In genomic region chr19:41351339-41352245, GRCh38 we compare ENCODE assay signal across 8 cellular contexts. TPM values are rescaled to one million over a fixed set of nuclear protein-coding genes. Genes with fewer than 3 reads are reported as not detected.
DNase-seq lines count a peak whose midpoint lies in the region; ATAC-seq, FAIRE-seq and TF ChIP-seq lines count a peak whose summit lies in the region.

No MANE protein-coding gene starts in this region.

- peak; percentile 36 for ATAC-seq in HG02642 (IDR thresholded peaks at IDR 0.05; ENCODE audit: poor library complexity, unreplicated experiment)

- no peaks in the 10 kb centered on the region for H3K9me3 Mint-ChIP-seq in activated T-helper 2 cell treated with anti-CD3 and anti-CD28 coated beads, Interferon-gamma antibody, Interleukin-2, Interleukin-4, amounts not matched to agents 10 μg/mL and 5 μg/mL and 100 μg/mL, durations not matched to agents 14 hours and 24 hours and 36 hours

- TF ChIP-seq CTCF in Peyer's patch (IDR thresholded peaks at IDR 0.05) (no peak), osteoblast (IDR thresholded peaks at IDR 0.05; ENCODE audit: extremely low read depth, low read depth, low read length) (no peak)

- peaks cover 0 to 22% (median 8%) of the 10 kb centered on the region in 4 donors for H3K4me1 ChIP-seq in Peyer's patch
- H3K4me1 ChIP-seq in osteoblast (ENCODE audit: insufficient read depth, low read length), result peaks cover 11% of the 10 kb centered on the region
- peaks cover 14% of the 10 kb centered on the region for H3K4me1 ChIP-seq in thymus (ENCODE audit: control insufficient read depth, insufficient read depth, low read length)

- H3K79me2 ChIP-seq in osteoblast (ENCODE audit: insufficient read depth, low read length), result peaks cover 57% of the 10 kb centered on the region

- H3K9me3 ChIP-seq in Peyer's patch (no peaks in the 10 kb centered on the region), osteoblast (ENCODE audit: low read depth, low read length) (no peaks in the 10 kb centered on the region), thymus (ENCODE audit: control insufficient read depth) (no peaks in the 10 kb centered on the region)

- H3K4me3 ChIP-seq in Peyer's patch, result peak overlapping the region; percentile 84 to 91 (median 88)
- peak overlapping the region; percentile 93 for H3K4me3 ChIP-seq in osteoblast (ENCODE audit: insufficient read depth, low read length)
- H3K4me3 ChIP-seq in thymus (ENCODE audit: low read length), result peak overlapping the region; percentile 90

- H3K36me3 ChIP-seq in Peyer's patch, result peaks cover 0 to 14% (median 0%) of the 10 kb centered on the region in 3 donors
- H3K36me3 ChIP-seq in osteoblast (ENCODE audit: insufficient read depth, low read length), result peaks cover 12% of the 10 kb centered on the region
- H3K36me3 ChIP-seq in thymus (ENCODE audit: control insufficient read depth, insufficient read depth), result peaks cover 17% of the 10 kb centered on the region

- H3K27me3 Mint-ChIP-seq in activated T-helper 2 cell treated with anti-CD3 and anti-CD28 coated beads, Interferon-gamma antibody, Interleukin-2, Interleukin-4, amounts not matched to agents 10 μg/mL and 5 μg/mL and 100 μg/mL, durations not matched to agents 14 hours and 24 hours and 36 hours (ENCODE audit: low read depth), result no peaks in the 10 kb centered on the region

- peaks cover 59% of the 10 kb centered on the region for H3K36me3 Mint-ChIP-seq in activated T-helper 2 cell treated with anti-CD3 and anti-CD28 coated beads, Interferon-gamma antibody, Interleukin-2, Interleukin-4, amounts not matched to agents 10 μg/mL and 5 μg/mL and 100 μg/mL, durations not matched to agents 14 hours and 24 hours and 36 hours (ENCODE audit: low read depth)

- H2AFZ ChIP-seq in osteoblast (ENCODE audit: low read length), result peak overlapping the region; percentile 28

- peak overlapping the region; percentile 84 for H3K4me2 ChIP-seq in osteoblast (ENCODE audit: insufficient read depth, low read length)

- intact Hi-C loops in activated T-helper 2 cell treated with anti-CD3 and anti-CD28 coated beads, Interferon-gamma antibody, Interleukin-2, Interleukin-4, amounts not matched to agents 10 μg/mL and 5 μg/mL and 100 μg/mL, durations not matched to agents 14 hours and 24 hours and 36 hours (cut with micrococcal nuclease), result loop anchor here (1.0 to 2.0 kb wide), 3 partner anchors 23 to 88 kb away; partner anchors contain the start of gene CCDC97

- peak overlapping the region; percentile 97 for H3K27ac Mint-ChIP-seq in activated T-helper 2 cell treated with anti-CD3 and anti-CD28 coated beads, Interferon-gamma antibody, Interleukin-2, Interleukin-4, amounts not matched to agents 10 μg/mL and 5 μg/mL and 100 μg/mL, durations not matched to agents 14 hours and 24 hours and 36 hours

- DNase-seq in GM12892 (ENCODE audit: insufficient read length), result peak; percentile 90
- DNase-seq in Peyer's patch, result peak; percentile 67 to 94 (median 93)
- peak; percentile 75 for DNase-seq in activated T-helper 2 cell treated with anti-CD3 and anti-CD28 coated beads, Interferon-gamma antibody, Interleukin-2, Interleukin-4, amounts not matched to agents 10 μg/mL and 5 μg/mL and 100 μg/mL, durations not matched to agents 14 hours and 24 hours and 36 hours (ENCODE audit: low spot score)
- peak; percentile 60 to 73 for DNase-seq in frontal cortex (ENCODE audit: low spot score in 2 of 2)
- DNase-seq in osteoblast (ENCODE audit: insufficient read length, low spot score, missing footprints), result peak; percentile 97
- no peak for DNase-seq in middle frontal gyrus (ENCODE audit: extremely low spot score, low spot score)

- H3K4me1 Mint-ChIP-seq in activated T-helper 2 cell treated with anti-CD3 and anti-CD28 coated beads, Interferon-gamma antibody, Interleukin-2, Interleukin-4, amounts not matched to agents 10 μg/mL and 5 μg/mL and 100 μg/mL, durations not matched to agents 14 hours and 24 hours and 36 hours (ENCODE audit: low read depth), result peaks cover 38% of the 10 kb centered on the region

- H3K4me3 Mint-ChIP-seq in activated T-helper 2 cell treated with anti-CD3 and anti-CD28 coated beads, Interferon-gamma antibody, Interleukin-2, Interleukin-4, amounts not matched to agents 10 μg/mL and 5 μg/mL and 100 μg/mL, durations not matched to agents 14 hours and 24 hours and 36 hours (ENCODE audit: low read depth), result peak overlapping the region; percentile 100

- WGBS in thymus, result under 1% methylated on average over 58 of the region's 58 CpGs

- peaks cover 35% of the 10 kb centered on the region for H4K20me1 ChIP-seq in osteoblast (ENCODE audit: insufficient read depth, low read length)

- FAIRE-seq in GM12892 (lab: Jason Lieb, UNC) (peak; percentile 94), frontal cortex (lab: Jason Lieb, UNC) (no peak)

- H3K27ac ChIP-seq in Peyer's patch, result peak overlapping the region; percentile 84 to 99 (median 92)
- peak overlapping the region; percentile 29 for H3K27ac ChIP-seq in osteoblast (ENCODE audit: low read depth, low read length)
- peak overlapping the region; percentile 56 for H3K27ac ChIP-seq in thymus (ENCODE audit: low read depth)

- TF ChIP-seq POLR2A in GM12892 (IDR thresholded peaks at IDR 0.05; ENCODE audit: low read depth, low read length) (peak; percentile 82), Peyer's patch (IDR thresholded peaks at IDR 0.05) (no peak)

- peaks cover 0 to 4% of the 10 kb centered on the region in 2 donors for H3K27me3 ChIP-seq in Peyer's patch
- H3K27me3 ChIP-seq in osteoblast (ENCODE audit: insufficient read depth, low read length), result no peaks in the 10 kb centered on the region
- no peaks in the 10 kb centered on the region for H3K27me3 ChIP-seq in thymus (ENCODE audit: control insufficient read depth, insufficient read depth)

RNA-seq across cellular contexts. Expression of gene TGFB1, which starts 2.1 kb away (rescaled TPM):
- polyA plus RNA-seq in GM12892 (2012; ENCODE audit: missing spikeins), result 23.4 TPM
- total RNA-seq in Peyer's patch, result 10 to 100 TPM in 3 of 4 donors, 1 to 10 TPM in 1; 6.8 to 80.9 (median 22.9) TPM
- 125 and 126 TPM in 2 replicates for total RNA-seq in activated T-helper 2 cell treated with anti-CD3 and anti-CD28 coated beads, Interferon-gamma antibody, Interleukin-2, Interleukin-4, amounts not matched to agents 10 μg/mL and 5 μg/mL and 100 μg/mL, durations not matched to agents 14 hours and 24 hours and 36 hours
- 0.41 TPM for total RNA-seq in frontal cortex
- total RNA-seq in osteoblast, result 17.4 and 21.2 TPM in 2 replicates
- 24.8 TPM for polyA plus RNA-seq in thymus

RNA-seq across cellular contexts. Expression of gene B9D2, which starts 12.4 kb away (rescaled TPM):
- polyA plus RNA-seq in GM12892 (2012; ENCODE audit: missing spikeins), result 3.5 TPM
- total RNA-seq in Peyer's patch (1 to 10 TPM in 3 of 4 donors, not detected in 1; 3.6 to 6.8 (median 3.8) TPM), frontal cortex (5.3 TPM), osteoblast (5.6 and 6.5 TPM in 2 replicates)
- total RNA-seq in activated T-helper 2 cell treated with anti-CD3 and anti-CD28 coated beads, Interferon-gamma antibody, Interleukin-2, Interleukin-4, amounts not matched to agents 10 μg/mL and 5 μg/mL and 100 μg/mL, durations not matched to agents 14 hours and 24 hours and 36 hours, result 6.2 TPM in 2 replicates
- polyA plus RNA-seq in thymus, result 9.0 TPM

RNA-seq across cellular contexts. Expression of gene TMEM91, which starts 24.7 kb away (rescaled TPM):
- polyA plus RNA-seq in GM12892 (2012; ENCODE audit: missing spikeins), result 5.3 TPM
- total RNA-seq in Peyer's patch, result 10 to 100 TPM in 2 of 4 donors, 1 to 10 TPM in 2; 8.3 to 19.6 (median 11.0) TPM
- total RNA-seq in activated T-helper 2 cell treated with anti-CD3 and anti-CD28 coated beads, Interferon-gamma antibody, Interleukin-2, Interleukin-4, amounts not matched to agents 10 μg/mL and 5 μg/mL and 100 μg/mL, durations not matched to agents 14 hours and 24 hours and 36 hours, result 4.2 and 4.8 TPM in 2 replicates
- total RNA-seq in frontal cortex, result 6.5 TPM
- 5.9 and 6.2 TPM in 2 replicates for total RNA-seq in osteoblast
- 30.8 TPM for polyA plus RNA-seq in thymus

RNA-seq across cellular contexts. Expression of gene CCDC97, which starts 41.6 kb away (rescaled TPM):
- 12.6 TPM for polyA plus RNA-seq in GM12892 (2012; ENCODE audit: missing spikeins)
- total RNA-seq in Peyer's patch, result 10 to 100 TPM; 17.9 to 33.0 (median 29.6) TPM
- total RNA-seq in activated T-helper 2 cell treated with anti-CD3 and anti-CD28 coated beads, Interferon-gamma antibody, Interleukin-2, Interleukin-4, amounts not matched to agents 10 μg/mL and 5 μg/mL and 100 μg/mL, durations not matched to agents 14 hours and 24 hours and 36 hours, result 33.5 and 34.4 TPM in 2 replicates
- total RNA-seq in frontal cortex, result 4.1 TPM
- total RNA-seq in osteoblast, result 9.0 and 11.2 TPM in 2 replicates
- polyA plus RNA-seq in thymus, result 15.4 TPM

RNA-seq across cellular contexts. Expression of gene EXOSC5, which starts 45.6 kb away (rescaled TPM):
- 59.4 TPM for polyA plus RNA-seq in GM12892 (2012; ENCODE audit: missing spikeins)
- total RNA-seq in Peyer's patch (10 to 100 TPM in 2 of 4 donors, 1 to 10 TPM in 2; 5.4 to 12.4 (median 10.0) TPM), frontal cortex (14.7 TPM), osteoblast (13.3 and 14.5 TPM in 2 replicates)
- 50.4 and 54.3 TPM in 2 replicates for total RNA-seq in activated T-helper 2 cell treated with anti-CD3 and anti-CD28 coated beads, Interferon-gamma antibody, Interleukin-2, Interleukin-4, amounts not matched to agents 10 μg/mL and 5 μg/mL and 100 μg/mL, durations not matched to agents 14 hours and 24 hours and 36 hours
- polyA plus RNA-seq in thymus, result 20.3 TPM

Comparison
In these comparisons a context has a peak if more than half of its experiments do, and no peak if none do; other contexts are left out.
1. H3K27ac ChIP-seq: peak in every context shown above with its lines; median percentile 92 in Peyer's patch; 56 in thymus; 29 in osteoblast.